In the genomic region with DNA sequence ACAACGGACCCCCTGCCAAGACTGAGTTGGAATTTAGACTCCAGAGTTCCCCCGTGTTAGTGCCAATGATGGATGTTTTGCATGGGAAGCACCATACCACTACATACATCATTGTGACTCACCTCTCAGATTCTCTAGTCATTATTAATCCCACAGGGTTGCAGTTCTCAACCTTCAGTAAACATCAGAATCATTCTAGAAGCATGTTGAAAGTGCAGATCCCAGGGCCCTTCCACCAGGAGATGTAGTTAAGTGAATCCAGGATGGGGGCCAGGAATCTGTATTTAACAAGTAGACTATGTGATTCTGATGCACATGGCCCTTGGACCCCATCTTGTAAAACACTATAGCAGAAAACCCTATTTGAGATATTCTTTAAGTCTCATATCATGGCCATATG, we compare ENCODE assay signal across 14 cellular contexts. TPM values are rescaled to one million over a fixed set of nuclear protein-coding genes. Genes with fewer than 3 reads are reported as not detected.
"Had no signal": no experiment of that assay in that cellular context is flagged by ENCODE, and none has a peak within 500 bp of the region (broad histone marks: within the 10 kb centered on the region; RNA-seq: fewer than 3 reads in every experiment).

No MANE protein-coding gene starts in this region.

RNA-seq across cellular contexts. Expression of a gene that starts 2.1 kb away (rescaled TPM):
- total RNA-seq: activated CD4-positive, alpha-beta memory T cell treated with anti-CD3 and anti-CD28 coated beads for 36 hours; activated CD4-positive, alpha-beta T cell treated with anti-CD3 and anti-CD28 coated beads, Interleukin-2, amount 10 ng/mL, durations not matched to agents 24 days and 14 days; activated CD8-positive, alpha-beta memory T cell treated with anti-CD3 and anti-CD28 coated beads for 36 hours; activated naive CD4-positive, alpha-beta T cell treated with anti-CD3 and anti-CD28 coated beads for 36 hours; activated naive CD8-positive, alpha-beta T cell treated with anti-CD3 and anti-CD28 coated beads for 36 hours; activated T-helper 1 cell treated with anti-CD3 and anti-CD28 coated beads, Interleukin-12 subunit alpha, Interleukin-12 subunit beta, Interleukin-2, Interleukin-4 antibody, amounts not matched to agents 30 ng/mL and 10 ng/mL and 1 ng/mL, durations not matched to agents 14 hours and 24 hours and 36 hours; ascending aorta; gastrocnemius medialis; liver; naive thymus-derived CD4-positive, alpha-beta T cell; right lobe of liver; uterus had no signal
- polyA plus RNA-seq: liver; naive thymus-derived CD4-positive, alpha-beta T cell; neural cell; ovary had no signal
